19 cellular contexts compared by ENCODE assay signal in genomic region chr3:312170-312569, GRCh38.
"Had no signal": no experiment of that assay in that cellular context is flagged by ENCODE, and none has a peak within 500 bp of the region (broad histone marks: within the 10 kb centered on the region; RNA-seq: fewer than 3 reads in every experiment).

No MANE protein-coding gene starts in this region.

- H3K9me3 ChIP-seq: lower lobe of right lung, right atrium auricular region, thyroid gland, uterus had no signal

- DNase-seq: activated CD4-positive, alpha-beta T cell treated with anti-CD3 and anti-CD28 coated beads for 1 hour; activated CD4-positive, alpha-beta T cell treated with anti-CD3 and anti-CD28 coated beads, Interleukin-2, amount 50 U/mL, for 48 hours; activated CD8-positive, alpha-beta memory T cell treated with anti-CD3 and anti-CD28 coated beads, Interleukin-2, amount 10 ng/mL, durations not matched to agents 7 days and 5 days; activated effector memory CD4-positive, alpha-beta T cell treated with Interleukin-2 at 50 U/mL for 16 hours; activated T-cell treated with anti-CD3 and anti-CD28 coated beads, Interleukin-2, amount 50 U/mL, for 24 hours; amygdala; brain microvascular endothelial cell; cerebellar nuclear complex; dermis blood vessel endothelial cell; endodermal cell; erythroblast; left cardiac atrium; lower lobe of right lung; thyroid gland; uterus had no signal

- H3K27ac ChIP-seq: brain microvascular endothelial cell, lower lobe of right lung, right atrium auricular region, skin epidermis, thyroid gland, uterus had no signal

- H3K36me3 ChIP-seq: brain microvascular endothelial cell, lower lobe of right lung, right atrium auricular region, thyroid gland, uterus had no signal

- ATAC-seq: activated CD8-positive, alpha-beta memory T cell treated with anti-CD3 and anti-CD28 coated beads, Interleukin-2, amount 10 ng/mL, durations not matched to agents 7 days and 5 days; activated naive CD4-positive, alpha-beta T cell treated with anti-CD3 and anti-CD28 coated beads, Interleukin-2, amount 50 U/mL, for 72 hours; left cardiac atrium; lower lobe of right lung; stimulated activated effector memory CD8-positive, alpha-beta T cell treated with anti-CD3 and anti-CD28 coated beads, Interleukin-12 subunit alpha, Interleukin-12 subunit beta, amount 100 ng/mL, for 72 hours had no signal

- H3K4me1 ChIP-seq: right atrium auricular region, thyroid gland, uterus had no signal

- H3K27me3 ChIP-seq: brain microvascular endothelial cell, right atrium auricular region, thyroid gland, uterus had no signal

- H3K4me3 ChIP-seq: lower lobe of right lung, right atrium auricular region, skin epidermis, thyroid gland, uterus had no signal
